Comparison of ENCODE assay signal across 24 cellular contexts in genomic region chr2:236758406-236758805, GRCh38.
"Had no signal": no experiment of that assay in that cellular context is flagged by ENCODE, and none has a peak within 500 bp of the region (broad histone marks: within the 10 kb centered on the region; RNA-seq: fewer than 3 reads in every experiment).

No MANE protein-coding gene starts in this region.

- DNase-seq: activated CD4-positive, alpha-beta memory T cell treated with anti-CD3 and anti-CD28 coated beads, Interleukin-2, amount 10 ng/mL, durations not matched to agents 7 days and 5 days; activated CD4-positive, alpha-beta T cell treated with anti-CD3 and anti-CD28 coated beads, Interleukin-2, amount 10 ng/mL, durations not matched to agents 7 days and 5 days; activated gamma-delta T cell treated with Interleukin-2 at 50 U/mL for 16 hours; activated naive CD4-positive, alpha-beta T cell treated with anti-CD3 and anti-CD28 coated beads, Interleukin-2, amount 50 U/mL, for 16 hours; activated T-cell treated with anti-CD3 and anti-CD28 coated beads, Interleukin-2, amount 50 U/mL, for 4 hours; amygdala; caudate nucleus; cortex of kidney; endodermal cell; foreskin fibroblast; head of caudate nucleus; hypothalamus; posterior cingulate gyrus; right cardiac atrium; spleen; stimulated activated naive CD4-positive, alpha-beta T cell treated with Interleukin-2 at 50 U/mL for 16 hours; T-helper 1 cell; testis; transverse colon; uterus had no signal

- H3K27ac ChIP-seq: testis, transverse colon, uterus, VCaP had no signal

- H3K9me3 ChIP-seq: spleen, testis, transverse colon, uterus had no signal

- ATAC-seq: activated CD4-positive, CD25-positive, alpha-beta regulatory T cell treated with anti-CD3 and anti-CD28 coated beads, Interleukin-2, amount 50 U/mL, for 24 hours; activated T-cell treated with anti-CD3 and anti-CD28 coated beads, Interleukin-2, amount 50 U/mL, for 4 hours; activated T-helper 17 cell treated with anti-CD3 and anti-CD28 coated beads, Interleukin-2, amount 50 U/mL, for 72 hours; esophagus mucosa; right cardiac atrium had no signal

- H3K27me3 ChIP-seq: spleen, testis, transverse colon, uterus had no signal

- H3K4me1 ChIP-seq: testis, transverse colon, uterus had no signal

- H3K4me3 ChIP-seq: spleen, testis, transverse colon, uterus had no signal

- H3K36me3 ChIP-seq: spleen, transverse colon, uterus had no signal
